In the genomic region with DNA sequence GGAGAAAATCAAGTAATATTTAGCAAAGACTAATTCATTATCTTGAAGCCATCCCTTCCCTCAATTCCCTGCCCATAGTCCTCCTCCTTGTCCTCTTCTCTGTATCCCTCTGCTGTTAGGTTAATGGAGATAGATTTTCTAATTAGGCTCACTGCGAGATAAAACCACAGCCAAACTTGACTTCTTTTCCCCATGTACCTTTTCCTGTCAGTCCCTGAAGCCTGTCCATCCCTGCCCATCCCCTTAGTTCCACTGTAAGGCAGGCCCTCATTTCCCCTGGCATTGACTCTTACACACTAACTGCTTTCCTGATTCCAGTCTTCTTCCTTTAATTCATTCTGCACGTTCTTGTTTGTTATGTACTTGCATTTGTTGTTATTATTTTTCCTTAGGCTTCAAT, we compare ENCODE assay signal across 15 cellular contexts. TPM values are rescaled to one million over a fixed set of nuclear protein-coding genes. Genes with fewer than 3 reads are reported as not detected.
DNase-seq lines count a peak whose midpoint lies in the region; ATAC-seq and TF ChIP-seq lines count a peak whose summit lies in the region.
"Had no signal": no experiment of that assay in that cellular context is flagged by ENCODE, and none has a peak within 500 bp of the region (broad histone marks: within the 10 kb centered on the region; RNA-seq: fewer than 3 reads in every experiment).

No MANE protein-coding gene starts in this region.

- H3K27me3 Mint-ChIP-seq in effector memory CD8-positive, alpha-beta T cell = peaks cover 7 to 9% of the 10 kb centered on the region in 2 donors

- peak overlapping the region in 6 of 11 experiments; percentile 75 to 97 (median 87); a peak in 13 of 22 replicates for H3K4me2 ChIP-seq in BLaER1 treated with 17β-estradiol and CSF1 and Interleukin-3, amounts not matched to agents 10 nM and 100 nM
- peak overlapping the region; percentile 82 for H3K4me2 ChIP-seq in skeletal muscle satellite cell (ENCODE audit: low read length)

- H3K9ac ChIP-seq in BLaER1 treated with 17β-estradiol and CSF1 and Interleukin-3, amounts not matched to agents 10 nM and 100 nM = peak overlapping the region in 6 of 11 experiments; percentile 74 to 95 (median 86); a peak in 10 of 22 replicates
- peak overlapping the region; percentile 89 for H3K9ac ChIP-seq in skeletal muscle satellite cell (ENCODE audit: low read depth, low read length)

- WGBS in gastroesophageal sphincter (ENCODE audit: low coverage in 1 of 2), 2 donors = 62 to 72% methylated on average over 2 of the region's 2 CpGs

- H3K4me3 Mint-ChIP-seq in effector memory CD8-positive, alpha-beta T cell = no peak overlapping the region
- H3K4me3 Mint-ChIP-seq: activated naive CD8-positive, alpha-beta T cell treated with anti-CD3 and anti-CD28 coated beads for 36 hours had no signal

- no peaks in the 10 kb centered on the region for H3K27me3 ChIP-seq in BLaER1 treated with 17β-estradiol and CSF1 and Interleukin-3, amounts not matched to agents 10 nM and 100 nM
- H3K27me3 ChIP-seq in SJSA1 (replicated peaks) = no peaks in the 10 kb centered on the region
- no peaks in the 10 kb centered on the region for H3K27me3 ChIP-seq in gastroesophageal sphincter
- H3K27me3 ChIP-seq in skeletal muscle satellite cell (ENCODE audit: control insufficient read depth, insufficient read depth, low read length) = no peaks in the 10 kb centered on the region
- H3K27me3 ChIP-seq: testis had no signal

- peaks cover 15 to 66% (median 25%) of the 10 kb centered on the region in 10 experiments for H3K4me1 ChIP-seq in BLaER1 treated with 17β-estradiol and CSF1 and Interleukin-3, amounts not matched to agents 10 nM and 100 nM
- H3K4me1 ChIP-seq in SJSA1 (replicated peaks) (peaks cover 23% of the 10 kb centered on the region), gastroesophageal sphincter (peaks cover 0 to 28% (median 2%) of the 10 kb centered on the region in 3 donors), skeletal muscle satellite cell (ENCODE audit: control insufficient read depth, insufficient read depth, low read length) (peaks cover 28% of the 10 kb centered on the region)
- H3K4me1 ChIP-seq: testis had no signal

- DNase-seq in SJSA1 (ENCODE audit: low read depth in 1 of 2, low spot score in 2 of 2) (peak in 1 of 2 experiments; percentile 6), NCI-H1092 (lab: John Stamatoyannopoulos, UW) (no peak)
- DNase-seq in effector memory CD8-positive, alpha-beta T cell = no peak
- DNase-seq: activated CD4-positive, alpha-beta T cell treated with anti-CD3 and anti-CD28 coated beads, Interleukin-2, amount 50 U/mL, for 4 hours; activated naive CD8-positive, alpha-beta T cell treated with anti-CD3 and anti-CD28 coated beads for 36 hours; foreskin fibroblast; SW 1271; testis had no signal

- H3K9me3 Mint-ChIP-seq in effector memory CD8-positive, alpha-beta T cell = no peaks in the 10 kb centered on the region

- TF ChIP-seq POLR2A in gastroesophageal sphincter (IDR thresholded peaks at IDR 0.05) = no peak

- no peak overlapping the region for H3K27ac Mint-ChIP-seq in effector memory CD8-positive, alpha-beta T cell
- H3K27ac Mint-ChIP-seq: activated naive CD8-positive, alpha-beta T cell treated with anti-CD3 and anti-CD28 coated beads for 36 hours had no signal

- H3K4me1 Mint-ChIP-seq in effector memory CD8-positive, alpha-beta T cell (ENCODE audit: low read depth in 2 of 2) = no peaks in the 10 kb centered on the region
- H3K4me1 Mint-ChIP-seq: activated naive CD8-positive, alpha-beta T cell treated with anti-CD3 and anti-CD28 coated beads for 36 hours had no signal

- TF ChIP-seq CTCF in gastroesophageal sphincter (IDR thresholded peaks at IDR 0.05) = no peak

- no peak for TF ChIP-seq EP300 in gastroesophageal sphincter (IDR thresholded peaks at IDR 0.05)

- ATAC-seq in gastroesophageal sphincter = no peak
- ATAC-seq in effector memory CD8-positive, alpha-beta T cell (replicated peaks) = no peak
- ATAC-seq in HG02884 (IDR thresholded peaks at IDR 0.05; ENCODE audit: unreplicated experiment) = no peak
- ATAC-seq in GM18861 (IDR thresholded peaks at IDR 0.05; ENCODE audit: unreplicated experiment) = no peak
- ATAC-seq: HCT116 had no signal

- H3K36me3 ChIP-seq in BLaER1 treated with 17β-estradiol and CSF1 and Interleukin-3, amounts not matched to agents 10 nM and 100 nM = peaks cover 0 to 42% (median 0%) of the 10 kb centered on the region in 11 experiments; a peak in 6 of 22 replicates
- H3K36me3 ChIP-seq in SJSA1 (peaks cover 24% of the 10 kb centered on the region), gastroesophageal sphincter (no peaks in the 10 kb centered on the region), skeletal muscle satellite cell (ENCODE audit: insufficient read depth, low read length) (peaks cover 39% of the 10 kb centered on the region)

- peaks cover 0 to 15% (median 0%) of the 10 kb centered on the region in 11 experiments; a peak in 5 of 22 replicates for H3K9me3 ChIP-seq in BLaER1 treated with 17β-estradiol and CSF1 and Interleukin-3, amounts not matched to agents 10 nM and 100 nM (replicated peaks in 1 of 11)
- H3K9me3 ChIP-seq in SJSA1 (replicated peaks) (no peaks in the 10 kb centered on the region), gastroesophageal sphincter (no peaks in the 10 kb centered on the region), skeletal muscle satellite cell (replicated peaks; ENCODE audit: low read length) (no peaks in the 10 kb centered on the region)
- H3K9me3 ChIP-seq: testis had no signal

- no peaks in the 10 kb centered on the region for H3K36me3 Mint-ChIP-seq in effector memory CD8-positive, alpha-beta T cell (ENCODE audit: insufficient read depth)
- H3K36me3 Mint-ChIP-seq: activated naive CD8-positive, alpha-beta T cell treated with anti-CD3 and anti-CD28 coated beads for 36 hours had no signal

- H4K20me1 ChIP-seq in BLaER1 treated with 17β-estradiol and CSF1 and Interleukin-3, amounts not matched to agents 10 nM and 100 nM = peaks cover 0 to 52% (median 0%) of the 10 kb centered on the region in 11 experiments; a peak in 6 of 22 replicates

- peak overlapping the region in 5 of 10 experiments; percentile 58 to 73 (median 65); a peak in 10 of 20 replicates for H3K4me3 ChIP-seq in BLaER1 treated with 17β-estradiol and CSF1 and Interleukin-3, amounts not matched to agents 10 nM and 100 nM
- H3K4me3 ChIP-seq in SJSA1 (peak overlapping the region; percentile 40), gastroesophageal sphincter (peak overlapping the region; percentile 24 to 49), skeletal muscle satellite cell (ENCODE audit: low read length) (peak overlapping the region; percentile 73)

- peak overlapping the region in 5 of 11 experiments; percentile 81 to 95 (median 90); a peak in 9 of 22 replicates for H3K27ac ChIP-seq in BLaER1 treated with 17β-estradiol and CSF1 and Interleukin-3, amounts not matched to agents 10 nM and 100 nM
- H3K27ac ChIP-seq in SJSA1 = peak overlapping the region; percentile 83
- H3K27ac ChIP-seq in gastroesophageal sphincter = peak overlapping the region in 3 of 4 donors; percentile 77 to 86 (median 84)
- H3K27ac ChIP-seq: C4-2B had no signal

RNA-seq across cellular contexts. Expression of a gene that starts 1.2 kb away (rescaled TPM):
- 19.5 and 27.3 TPM in 2 replicates for total RNA-seq in SJSA1 (2014; rRNA removed; shearing (Covaris generic))
- 10 to 100 TPM in 3 of 4 donors, 1 to 10 TPM in 1; 9.8 to 31.5 (median 19.9) TPM for total RNA-seq in gastroesophageal sphincter
- 7.2 and 9.6 TPM in 2 replicates for total RNA-seq in skeletal muscle satellite cell (2012; rRNA removed)
- total RNA-seq: activated naive CD8-positive, alpha-beta T cell treated with anti-CD3 and anti-CD28 coated beads for 36 hours had no signal
